In genomic region chr10:6528198-6528950, GRCh38 we compare ENCODE assay signal across 26 cellular contexts. TPM values are rescaled to one million over a fixed set of nuclear protein-coding genes. Genes with fewer than 3 reads are reported as not detected.
DNase-seq lines count a peak whose midpoint lies in the region; ATAC-seq and TF ChIP-seq lines count a peak whose summit lies in the region.
"Had no signal": no experiment of that assay in that cellular context is flagged by ENCODE, and none has a peak within 500 bp of the region (broad histone marks: within the 10 kb centered on the region; RNA-seq: fewer than 3 reads in every experiment).

No MANE protein-coding gene starts in this region.

- DNase-seq in activated CD4-positive, alpha-beta T cell treated with anti-CD3 and anti-CD28 coated beads, Interleukin-2, amount 10 ng/mL, durations not matched to agents 24 days and 14 days, result no peak
- DNase-seq in activated CD4-positive, alpha-beta T cell treated with anti-CD3 and anti-CD28 coated beads, Interleukin-2, amount 50 U/mL, for 48 hours, result no peak
- no peak for DNase-seq in CD8-positive, alpha-beta memory T cell
- no peak for DNase-seq in activated naive CD8-positive, alpha-beta T cell treated with anti-CD3 and anti-CD28 coated beads for 36 hours
- DNase-seq in immature natural killer cell (no peak), MM.1S (no peak), HPDE6-E6E7 (ENCODE audit: extremely low spot score) (no peak)
- DNase-seq: activated CD4-positive, alpha-beta T cell treated with anti-CD3 and anti-CD28 coated beads for 1 hour; AML-193; Caco-2; cerebellar nuclear complex; DMS79 treated with DMSO at 0.1 percent for 48 hours; dorsolateral prefrontal cortex; erythroblast; foreskin melanocyte; KG1; left colon; NCI-H1436; NCI-H510A; NK-92 treated with Interleukin-12 subunit alpha and Interleukin-12 subunit beta, amount 100 ng/mL, for 24 hours; PC-9; Right ventricle myocardium superior; stimulated activated CD8-positive, alpha-beta memory T cell treated with anti-CD3 and anti-CD28 coated beads, Interleukin-4, amount 100 ng/mL, for 48 hours; upper lobe of left lung had no signal

- peak overlapping the region; percentile 81 for H3K27ac Mint-ChIP-seq in activated CD4-positive, alpha-beta T cell treated with anti-CD3 and anti-CD28 coated beads, Interleukin-2, amount 10 ng/mL, durations not matched to agents 24 days and 14 days
- peak overlapping the region; percentile 93 to 100 (median 98) for H3K27ac Mint-ChIP-seq in CD8-positive, alpha-beta memory T cell
- H3K27ac Mint-ChIP-seq in activated naive CD8-positive, alpha-beta T cell treated with anti-CD3 and anti-CD28 coated beads for 36 hours, result peak overlapping the region; percentile 97
- peak overlapping the region; percentile 96 to 99 (median 97) for H3K27ac Mint-ChIP-seq in immature natural killer cell

- H3K9me2 ChIP-seq in MM.1S (replicated peaks; ENCODE audit: insufficient read depth, low read length), result no peaks in the 10 kb centered on the region

- H3K4me2 ChIP-seq in MM.1S (ENCODE audit: low read depth, low read length), result no peak overlapping the region
- H3K4me2 ChIP-seq: PC-9 had no signal

- H3K27ac ChIP-seq in CD8-positive, alpha-beta memory T cell (ENCODE audit: low read depth, low read length), result no peak overlapping the region
- H3K27ac ChIP-seq in MM.1S (ENCODE audit: low read length), result no peak overlapping the region
- H3K27ac ChIP-seq: dorsolateral prefrontal cortex, PC-9, upper lobe of left lung had no signal

- peaks cover 68% of the 10 kb centered on the region for H3K4me1 ChIP-seq in CD8-positive, alpha-beta memory T cell (ENCODE audit: insufficient read depth, low read length)
- no peaks in the 10 kb centered on the region for H3K4me1 ChIP-seq in MM.1S (ENCODE audit: low read length)
- H3K4me1 ChIP-seq: Caco-2, upper lobe of left lung had no signal

- no peak overlapping the region for H2AFZ ChIP-seq in MM.1S (ENCODE audit: low read length)
- H2AFZ ChIP-seq: PC-9 had no signal

- no peaks in the 10 kb centered on the region for H3K79me2 ChIP-seq in MM.1S (ENCODE audit: low read length)

- TF ChIP-seq CTCF in MM.1S (IDR thresholded peaks at IDR 0.05; ENCODE audit: low read length), result no peak

- no peak overlapping the region for H3K9ac ChIP-seq in MM.1S (ENCODE audit: low read length)

- H3K27me3 Mint-ChIP-seq in activated CD4-positive, alpha-beta T cell treated with anti-CD3 and anti-CD28 coated beads, Interleukin-2, amount 10 ng/mL, durations not matched to agents 24 days and 14 days, result no peaks in the 10 kb centered on the region
- peaks cover 0 to 2% of the 10 kb centered on the region in 2 donors for H3K27me3 Mint-ChIP-seq in CD8-positive, alpha-beta memory T cell
- H3K27me3 Mint-ChIP-seq in activated naive CD8-positive, alpha-beta T cell treated with anti-CD3 and anti-CD28 coated beads for 36 hours, result no peaks in the 10 kb centered on the region
- H3K27me3 Mint-ChIP-seq in immature natural killer cell (ENCODE audit: low read depth in 3 of 3), result peaks cover 0 to 5% (median 5%) of the 10 kb centered on the region in 3 donors

- no peaks in the 10 kb centered on the region for H3K27me3 ChIP-seq in CD8-positive, alpha-beta memory T cell (ENCODE audit: insufficient read depth, low read length, poor library complexity, severe bottlenecking)
- H3K27me3 ChIP-seq in MM.1S (replicated peaks; ENCODE audit: insufficient read depth, low read length), result no peaks in the 10 kb centered on the region
- H3K27me3 ChIP-seq: dorsolateral prefrontal cortex, upper lobe of left lung had no signal

- no peaks in the 10 kb centered on the region for H4K20me1 ChIP-seq in MM.1S (ENCODE audit: insufficient read depth, low read length)

- H3K9me3 ChIP-seq in CD8-positive, alpha-beta memory T cell (ENCODE audit: low read length), result no peaks in the 10 kb centered on the region
- H3K9me3 ChIP-seq in MM.1S (replicated peaks; ENCODE audit: insufficient read depth, low read length), result no peaks in the 10 kb centered on the region
- H3K9me3 ChIP-seq: Caco-2, upper lobe of left lung had no signal

- H3K36me3 Mint-ChIP-seq in activated CD4-positive, alpha-beta T cell treated with anti-CD3 and anti-CD28 coated beads, Interleukin-2, amount 10 ng/mL, durations not matched to agents 24 days and 14 days (ENCODE audit: low read depth), result peaks cover 42% of the 10 kb centered on the region
- peaks cover 10 to 40% (median 19%) of the 10 kb centered on the region in 3 donors for H3K36me3 Mint-ChIP-seq in CD8-positive, alpha-beta memory T cell
- peaks cover 54% of the 10 kb centered on the region for H3K36me3 Mint-ChIP-seq in activated naive CD8-positive, alpha-beta T cell treated with anti-CD3 and anti-CD28 coated beads for 36 hours
- peaks cover 15 to 22% (median 17%) of the 10 kb centered on the region in 3 donors for H3K36me3 Mint-ChIP-seq in immature natural killer cell

- CTCF ChIA-PET in CD8-positive, alpha-beta memory T cell (lab: Charles Lee), result interaction anchor here (0.9 to 1.5 kb wide), 3 partner anchors 14 to 55 kb away, joined by 3 to 5 read pairs (median 4); no protein-coding TSS in a partner anchor

- POLR2A ChIA-PET in CD8-positive, alpha-beta memory T cell (lab: Charles Lee), result interaction anchor here (0.8 to 3.5 kb wide), 2 partner anchors 14 to 45 kb away, joined by 3 to 27 read pairs; no protein-coding TSS in a partner anchor

- ATAC-seq in HG02678 (IDR thresholded peaks at IDR 0.05; ENCODE audit: unreplicated experiment), result no peak
- ATAC-seq: left colon had no signal

- H3K9me3 Mint-ChIP-seq in activated CD4-positive, alpha-beta T cell treated with anti-CD3 and anti-CD28 coated beads, Interleukin-2, amount 10 ng/mL, durations not matched to agents 24 days and 14 days, result peaks cover 4% of the 10 kb centered on the region
- H3K9me3 Mint-ChIP-seq in CD8-positive, alpha-beta memory T cell, result no peaks in the 10 kb centered on the region
- H3K9me3 Mint-ChIP-seq in activated naive CD8-positive, alpha-beta T cell treated with anti-CD3 and anti-CD28 coated beads for 36 hours, result peaks cover 3% of the 10 kb centered on the region
- H3K9me3 Mint-ChIP-seq in immature natural killer cell, result no peaks in the 10 kb centered on the region

- H3K4me1 Mint-ChIP-seq in activated CD4-positive, alpha-beta T cell treated with anti-CD3 and anti-CD28 coated beads, Interleukin-2, amount 10 ng/mL, durations not matched to agents 24 days and 14 days, result peaks cover 76% of the 10 kb centered on the region
- peaks cover 86 to 98% (median 94%) of the 10 kb centered on the region in 3 donors for H3K4me1 Mint-ChIP-seq in CD8-positive, alpha-beta memory T cell
- peaks cover 67% of the 10 kb centered on the region for H3K4me1 Mint-ChIP-seq in activated naive CD8-positive, alpha-beta T cell treated with anti-CD3 and anti-CD28 coated beads for 36 hours
- peaks cover 92 to 96% of the 10 kb centered on the region in 2 donors for H3K4me1 Mint-ChIP-seq in immature natural killer cell

- peaks cover 10% of the 10 kb centered on the region for H3K36me3 ChIP-seq in CD8-positive, alpha-beta memory T cell (ENCODE audit: insufficient read depth, low read length)
- H3K36me3 ChIP-seq in MM.1S (replicated peaks; ENCODE audit: insufficient read depth, low read length), result no peaks in the 10 kb centered on the region
- H3K36me3 ChIP-seq: upper lobe of left lung had no signal

- intact Hi-C loops in activated CD4-positive, alpha-beta T cell treated with anti-CD3 and anti-CD28 coated beads, Interleukin-2, amount 10 ng/mL, durations not matched to agents 24 days and 14 days (cut with micrococcal nuclease), result no loop called here

- peak overlapping the region; percentile 5 for H3K4me3 Mint-ChIP-seq in activated CD4-positive, alpha-beta T cell treated with anti-CD3 and anti-CD28 coated beads, Interleukin-2, amount 10 ng/mL, durations not matched to agents 24 days and 14 days
- H3K4me3 Mint-ChIP-seq in CD8-positive, alpha-beta memory T cell, result peak overlapping the region in 6 of 7 donors; percentile 15 to 88 (median 42)
- no peak overlapping the region for H3K4me3 Mint-ChIP-seq in activated naive CD8-positive, alpha-beta T cell treated with anti-CD3 and anti-CD28 coated beads for 36 hours
- peak overlapping the region in 4 of 5 donors; percentile 57 to 93 (median 80) for H3K4me3 Mint-ChIP-seq in immature natural killer cell

- H3F3A ChIP-seq in MM.1S (ENCODE audit: insufficient read depth, low read length), result no peaks in the 10 kb centered on the region

- H3K4me3 ChIP-seq in CD8-positive, alpha-beta memory T cell (ENCODE audit: low read length), result no peak overlapping the region
- H3K4me3 ChIP-seq in MM.1S (ENCODE audit: low read length), result no peak overlapping the region
- H3K4me3 ChIP-seq: dorsolateral prefrontal cortex, PC-9, upper lobe of left lung had no signal

RNA-seq across cellular contexts. Expression of gene PRKCQ, which starts 51.7 kb away (rescaled TPM):
- 36.0 TPM in 2 replicates for total RNA-seq in activated CD4-positive, alpha-beta T cell treated with anti-CD3 and anti-CD28 coated beads, Interleukin-2, amount 10 ng/mL, durations not matched to agents 24 days and 14 days
- 10 to 100 TPM; 44.1 to 46.7 TPM for total RNA-seq in CD8-positive, alpha-beta memory T cell
- 55.3 TPM for polyA plus RNA-seq in CD8-positive, alpha-beta memory T cell
- 10 to 100 TPM; 44.9 to 45.9 TPM for total RNA-seq in activated naive CD8-positive, alpha-beta T cell treated with anti-CD3 and anti-CD28 coated beads for 36 hours
- 10 to 100 TPM; 20.2 to 46.5 (median 36.5) TPM for polyA plus RNA-seq in immature natural killer cell
- total RNA-seq: A172 had no signal
